ENCODE assay signal across 16 cellular contexts in genomic region chr22:36107436-36107835, GRCh38.
"Had no signal": no experiment of that assay in that cellular context is flagged by ENCODE, and none has a peak within 500 bp of the region (broad histone marks: within the 10 kb centered on the region; RNA-seq: fewer than 3 reads in every experiment).

No MANE protein-coding gene starts in this region.

- H3K79me2 ChIP-seq: parathyroid adenoma had no signal

- H3K4me3 Mint-ChIP-seq: natural killer cell treated with Interleukin-12 subunit alpha and Interleukin-12 subunit beta and Interleukin-15 and Interleukin-18, amount 100 ng/mL, for 72 hours had no signal

- H3K9me3 ChIP-seq: gastrocnemius medialis, heart right ventricle, left ventricle myocardium inferior had no signal

- H3K9me3 Mint-ChIP-seq: natural killer cell treated with Interleukin-12 subunit alpha and Interleukin-12 subunit beta and Interleukin-15 and Interleukin-18, amount 100 ng/mL, for 72 hours had no signal

- H3K36me3 Mint-ChIP-seq: natural killer cell treated with Interleukin-12 subunit alpha and Interleukin-12 subunit beta and Interleukin-15 and Interleukin-18, amount 100 ng/mL, for 72 hours had no signal

- H2AFZ ChIP-seq: parathyroid adenoma had no signal

- DNase-seq: effector memory CD4-positive, alpha-beta T cell; gastrocnemius medialis; heart right ventricle; left cardiac atrium; left ventricle myocardium inferior; mesenchymal stem cell; midbrain; occipital lobe; stimulated activated CD4-positive, alpha-beta T cell treated with anti-CD3 and anti-CD28 coated beads, Interleukin-2, amount 100 ng/mL, for 24 hours; stimulated activated naive CD4-positive, alpha-beta T cell treated with Interleukin-2 at 50 U/mL for 16 hours; trophoblast cell had no signal

- H3K4me3 ChIP-seq: coronary artery, gastrocnemius medialis, heart right ventricle, left ventricle myocardium inferior, lung, skin epidermis had no signal

- H3K27ac ChIP-seq: coronary artery, gastrocnemius medialis, heart right ventricle, left ventricle myocardium inferior, parathyroid adenoma, skin epidermis had no signal

- H3K27ac Mint-ChIP-seq: natural killer cell treated with Interleukin-12 subunit alpha and Interleukin-12 subunit beta and Interleukin-15 and Interleukin-18, amount 100 ng/mL, for 72 hours had no signal

- H3K36me3 ChIP-seq: gastrocnemius medialis, heart right ventricle, left ventricle myocardium inferior had no signal

- H3K4me1 ChIP-seq: gastrocnemius medialis, parathyroid adenoma had no signal
